ENCODE assay signal across 15 cellular contexts in genomic region chr6:125471703-125472102, GRCh38.
"Had no signal": no experiment of that assay in that cellular context is flagged by ENCODE, and none has a peak within 500 bp of the region (broad histone marks: within the 10 kb centered on the region; RNA-seq: fewer than 3 reads in every experiment).

No MANE protein-coding gene starts in this region.

- H3K27me3 ChIP-seq: breast epithelium, esophagus muscularis mucosa, gastrocnemius medialis, heart right ventricle, stomach had no signal

- ATAC-seq: activated T-helper 17 cell treated with anti-CD3 and anti-CD28 coated beads, Interleukin-2, amount 50 U/mL, for 72 hours; gastrocnemius medialis; heart right ventricle; lower lobe of right lung had no signal

- H3K4me1 ChIP-seq: breast epithelium, esophagus muscularis mucosa, gastrocnemius medialis, heart right ventricle, lower lobe of right lung, stomach had no signal

- FAIRE-seq: keratinocyte had no signal

- DNase-seq: activated CD4-positive, alpha-beta T cell treated with anti-CD3 and anti-CD28 coated beads, Interleukin-2, amount 10 ng/mL, durations not matched to agents 24 days and 14 days; activated naive CD4-positive, alpha-beta T cell treated with anti-CD3 and anti-CD28 coated beads, Interleukin-2, amount 50 U/mL, for 16 hours; gastrocnemius medialis; heart right ventricle; lower lobe of right lung; midbrain; retina; stimulated activated CD4-positive, alpha-beta T cell treated with anti-CD3 and anti-CD28 coated beads, Interleukin-4, amount 100 ng/mL, for 4 hours; stomach had no signal

- H3K27ac ChIP-seq: breast epithelium, esophagus muscularis mucosa, gastrocnemius medialis, heart right ventricle, lower lobe of right lung, skin epidermis, stomach, thoracic aorta had no signal

- H3K9me3 ChIP-seq: breast epithelium, esophagus muscularis mucosa, gastrocnemius medialis, heart right ventricle, lower lobe of right lung, stomach, thoracic aorta had no signal

- H3K36me3 ChIP-seq: breast epithelium, esophagus muscularis mucosa, gastrocnemius medialis, heart right ventricle, lower lobe of right lung, stomach, thoracic aorta had no signal

- H3K4me3 ChIP-seq: breast epithelium, esophagus muscularis mucosa, gastrocnemius medialis, heart right ventricle, lower lobe of right lung, skin epidermis, stomach, thoracic aorta had no signal
